Comparison of ENCODE assay signal across 12 cellular contexts in the genomic region with DNA sequence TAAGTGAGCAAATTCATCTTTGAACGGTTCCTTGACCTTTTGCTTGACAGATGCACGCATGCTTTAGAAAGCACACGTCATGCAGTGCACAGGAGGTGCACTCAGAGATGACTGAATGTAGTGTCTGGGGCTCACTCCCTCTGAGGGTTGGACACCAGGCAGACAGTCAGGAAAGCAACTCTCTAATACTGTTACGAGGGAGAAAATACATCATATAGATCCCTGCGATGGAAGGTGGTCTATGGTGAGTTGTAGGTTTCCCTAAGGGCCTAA. TPM values are rescaled to one million over a fixed set of nuclear protein-coding genes. Genes with fewer than 3 reads are reported as not detected.
A peak's percentile ranks its signal among the peaks of the same experiment; 100 is the strongest.
DNase-seq lines count a peak whose midpoint lies in the region; ATAC-seq, FAIRE-seq and TF ChIP-seq lines count a peak whose summit lies in the region.
"Had no signal": no experiment of that assay in that cellular context is flagged by ENCODE, and none has a peak within 500 bp of the region (broad histone marks: within the 10 kb centered on the region; RNA-seq: fewer than 3 reads in every experiment).

No MANE protein-coding gene starts in this region.

- H3K36me3 ChIP-seq in HepG2 (replicated peaks in 1 of 2; ENCODE audit: control insufficient read depth in 1 of 2, insufficient read depth in 2 of 2, low read length in 2 of 2), result no peaks in the 10 kb centered on the region
- H3K36me3 ChIP-seq in right lobe of liver, result no peaks in the 10 kb centered on the region
- H3K36me3 ChIP-seq in mesenchymal stem cell (ENCODE audit: control insufficient read depth in 1 of 2, insufficient read depth in 2 of 2, low read depth in 1 of 2, low read length in 2 of 2), result no peaks in the 10 kb centered on the region

- H2AFZ ChIP-seq in HepG2 (ENCODE audit: low read length) (no peak overlapping the region), mesenchymal stem cell (ENCODE audit: low read depth, low read length) (no peak overlapping the region)

- DNase-seq in HepG2 (ENCODE audit: low spot score) (no peak), right lobe of liver (no peak), mesenchymal stem cell (peak; percentile 78), NCI-H128 (lab: John Stamatoyannopoulos, UW; ENCODE audit: unreplicated experiment) (no peak), D721Med (ENCODE audit: insufficient read length, low spot score) (no peak), NCI-H748 treated with DMSO at 0.1 percent for 48 hours (lab: John Stamatoyannopoulos, UW) (no peak)
- no peak for DNase-seq in activated CD8-positive, alpha-beta T cell treated with anti-CD3 and anti-CD28 coated beads for 36 hours
- DNase-seq: caudate nucleus, mesendoderm, small intestine had no signal

- H4K20me1 ChIP-seq in HepG2 (ENCODE audit: insufficient read depth, low read length), result no peaks in the 10 kb centered on the region

- H3K9me3 Mint-ChIP-seq in activated CD8-positive, alpha-beta T cell treated with anti-CD3 and anti-CD28 coated beads for 36 hours, result peaks cover 3% of the 10 kb centered on the region

- H2AK5ac ChIP-seq in mesenchymal stem cell (ENCODE audit: low read length, severe bottlenecking), result no peak overlapping the region

- no peak overlapping the region for H3K18ac ChIP-seq in mesenchymal stem cell (ENCODE audit: low read depth in 1 of 2, low read length in 2 of 2)

- H3K4ac ChIP-seq in mesenchymal stem cell (ENCODE audit: low read depth in 1 of 2, low read length in 2 of 2), result no peak overlapping the region

- H4K91ac ChIP-seq in mesenchymal stem cell (ENCODE audit: low read length), result no peak overlapping the region

- H2BK15ac ChIP-seq in mesenchymal stem cell (ENCODE audit: low read depth, poor library complexity, severe bottlenecking), result no peak overlapping the region

- no peak for TF ChIP-seq EP300 in HepG2 (IDR thresholded peaks at IDR 0.05; ENCODE audit: low read depth in 2 of 2, low read length in 2 of 2)
- TF ChIP-seq EP300 in HepG2 (CRISPR knock-in tag; IDR thresholded peaks at IDR 0.05; ENCODE audit: borderline replicate concordance), result no peak

- peaks cover 85% of the 10 kb centered on the region for H3K4me1 Mint-ChIP-seq in activated CD8-positive, alpha-beta T cell treated with anti-CD3 and anti-CD28 coated beads for 36 hours (ENCODE audit: low read depth)

- no TSS peak for BruUV-seq in HepG2 (replicated peaks; lab: Mats Ljungman, UMichigan)

- peaks cover 54% of the 10 kb centered on the region for H3K36me3 Mint-ChIP-seq in activated CD8-positive, alpha-beta T cell treated with anti-CD3 and anti-CD28 coated beads for 36 hours (ENCODE audit: low read depth)

- WGBS in HepG2 (ENCODE audit: low lambda C conversion rate), result 32% methylated on average over 5 of the region's 5 CpGs
- 78% methylated on average over 5 of the region's 5 CpGs for WGBS in right lobe of liver (ENCODE audit: insufficient coverage, low coverage, low lambda C conversion rate, missing lambda C conversion rate)
- WGBS in mesenchymal stem cell, result 61% methylated on average over 5 of the region's 5 CpGs

- CTCF ChIA-PET in HepG2 (lab: Yijun Ruan, JAX; ENCODE audit: low intra/inter-chr PET ratio, low total read pairs), result no interaction called here
- CTCF ChIA-PET in activated CD8-positive, alpha-beta T cell treated with anti-CD3 and anti-CD28 coated beads for 36 hours (lab: Charles Lee), result interaction anchor here (1.3 to 2.0 kb wide), 3 partner anchors 13 to 43 kb away, joined by 5 to 7 read pairs (median 6); no protein-coding TSS in a partner anchor

- H3K27ac ChIP-seq in HepG2 (ENCODE audit: extremely low read length, insufficient read depth, low read length) (no peak overlapping the region), right lobe of liver (no peak overlapping the region), mesenchymal stem cell (ENCODE audit: low read length, poor library complexity, severe bottlenecking) (no peak overlapping the region)

- H3K4me2 ChIP-seq in HepG2 (ENCODE audit: low read depth, low read length) (no peak overlapping the region), mesenchymal stem cell (ENCODE audit: low read length, poor library complexity, severe bottlenecking) (no peak overlapping the region)

- no peaks in the 10 kb centered on the region for H3K79me1 ChIP-seq in mesenchymal stem cell (replicated peaks; ENCODE audit: low read length, poor library complexity, severe bottlenecking)

- in situ Hi-C loops in HepG2 (cut with HindIII; ENCODE audit: extremely low pct_ligation_motif_present, low pct_unique_long_range_greater_than_20kb), result no loop called here

- intact Hi-C loops in HepG2 (cut with micrococcal nuclease; ENCODE audit: unreplicated experiment) (loop anchor here (5.0 kb wide), 1 partner anchor 34 kb away; a partner anchor contains a TSS), right lobe of liver (cut with DNase I) (no loop called here)
- intact Hi-C loops in activated CD8-positive, alpha-beta T cell treated with anti-CD3 and anti-CD28 coated beads for 36 hours (cut with micrococcal nuclease), result loop anchor here (2.0 to 10.0 kb wide), 3 partner anchors 17 to 49 kb away; a partner anchor contains a TSS

- peaks cover 48% of the 10 kb centered on the region for H3K4me1 ChIP-seq in HepG2 (ENCODE audit: insufficient read depth, low read length)
- peaks cover 0 to 8% (median 0%) of the 10 kb centered on the region in 4 donors for H3K4me1 ChIP-seq in right lobe of liver
- H3K4me1 ChIP-seq in mesenchymal stem cell (ENCODE audit: control insufficient read depth, insufficient read depth, low read depth, low read length), result peaks cover 9% of the 10 kb centered on the region

- peak overlapping the region; percentile 98 for H3K27ac Mint-ChIP-seq in activated CD8-positive, alpha-beta T cell treated with anti-CD3 and anti-CD28 coated beads for 36 hours

- H3K27me3 ChIP-seq in HepG2 (ENCODE audit: control insufficient read depth in 1 of 2, insufficient read depth in 2 of 2, low read length in 2 of 2) (peaks cover 3 to 14% of the 10 kb centered on the region in 2 experiments; a peak in 2 of 5 replicates), right lobe of liver (no peaks in the 10 kb centered on the region), mesenchymal stem cell (ENCODE audit: control insufficient read depth in 1 of 2, insufficient read depth in 1 of 2, low read length in 2 of 2) (peaks cover 0 to 34% of the 10 kb centered on the region in 2 experiments)

- no peak overlapping the region for H3K14ac ChIP-seq in mesenchymal stem cell (ENCODE audit: low read length in 2 of 2)

- TF ChIP-seq POLR2A in HepG2 (IDR thresholded peaks at IDR 0.05; ENCODE audit: insufficient read depth in 1 of 2, low read depth in 2 of 2, low read length in 2 of 2) (no peak), right lobe of liver (IDR thresholded peaks at IDR 0.05) (no peak)

- no peaks in the 10 kb centered on the region for H3K27me3 Mint-ChIP-seq in activated CD8-positive, alpha-beta T cell treated with anti-CD3 and anti-CD28 coated beads for 36 hours

- no peak for TF ChIP-seq RAD21 in HepG2 (CRISPR knock-in tag; IDR thresholded peaks at IDR 0.05)

- H2BK120ac ChIP-seq in mesenchymal stem cell (ENCODE audit: low read depth, low read length), result no peak overlapping the region

- no peak overlapping the region for H3K4me3 ChIP-seq in HepG2 (replicated peaks in 1 of 3; ENCODE audit: insufficient read depth in 1 of 3, low read depth in 2 of 3, low read length in 3 of 3)
- no peak overlapping the region for H3K4me3 ChIP-seq in right lobe of liver
- H3K4me3 ChIP-seq in mesenchymal stem cell (ENCODE audit: insufficient read depth in 1 of 2, low read depth in 1 of 2, low read length in 2 of 2), result no peak overlapping the region

- H3K9ac ChIP-seq in HepG2 (ENCODE audit: insufficient read depth, low read depth, low read length) (no peak overlapping the region), mesenchymal stem cell (ENCODE audit: low read length) (no peak overlapping the region)

- H2BK5ac ChIP-seq in mesenchymal stem cell (ENCODE audit: low read depth, low read length, poor library complexity, severe bottlenecking), result no peak overlapping the region

- H4K8ac ChIP-seq in mesenchymal stem cell (ENCODE audit: low read length), result no peak overlapping the region

- H2BK12ac ChIP-seq in mesenchymal stem cell (ENCODE audit: low read length in 2 of 2), result no peak overlapping the region

- H3K79me2 ChIP-seq in HepG2 (ENCODE audit: insufficient read depth, low read length), result no peaks in the 10 kb centered on the region

- H3K4me3 Mint-ChIP-seq in activated CD8-positive, alpha-beta T cell treated with anti-CD3 and anti-CD28 coated beads for 36 hours, result peak overlapping the region; percentile 79

- no peak overlapping the region for H3K23ac ChIP-seq in mesenchymal stem cell (ENCODE audit: low read length in 2 of 2)

- TF ChIP-seq CTCF in HepG2 (CRISPR knock-in tag; IDR thresholded peaks at IDR 0.05), result no peak
- TF ChIP-seq CTCF in right lobe of liver (IDR thresholded peaks at IDR 0.05), result no peak
- no peak for TF ChIP-seq CTCF in activated CD8-positive, alpha-beta T cell treated with anti-CD3 and anti-CD28 coated beads for 36 hours (IDR thresholded peaks at IDR 0.05)
- no peak for TF ChIP-seq CTCF in D721Med (IDR thresholded peaks at IDR 0.05; ENCODE audit: insufficient read depth, missing control alignments)

- FAIRE-seq in HepG2 (lab: Jason Lieb, UNC), result no peak
- FAIRE-seq in D721Med (lab: Jason Lieb, UNC), result no peak
- FAIRE-seq: small intestine had no signal

- POLR2A ChIA-PET in HepG2 (lab: Yijun Ruan, JAX), result no interaction called here
- POLR2A ChIA-PET in activated CD8-positive, alpha-beta T cell treated with anti-CD3 and anti-CD28 coated beads for 36 hours (lab: Charles Lee), result interaction anchor here (0.9 to 67.1 kb wide), 5 partner anchors 1 to 278 kb away, joined by 3 to 2439 read pairs (median 31); a partner anchor contains a TSS

- H3K9me3 ChIP-seq in HepG2 (ENCODE audit: low read length), result no peaks in the 10 kb centered on the region
- H3K9me3 ChIP-seq in right lobe of liver, result no peaks in the 10 kb centered on the region
- H3K9me3 ChIP-seq in mesenchymal stem cell (ENCODE audit: control insufficient read depth, low read length), result no peaks in the 10 kb centered on the region

- ATAC-seq in HepG2 (peak; percentile 15; the same call in 2 of the 3 replicates), right lobe of liver (no peak), GM19463 (IDR thresholded peaks at IDR 0.05; ENCODE audit: unreplicated experiment) (no peak)
- ATAC-seq in activated CD8-positive, alpha-beta T cell treated with anti-CD3 and anti-CD28 coated beads for 36 hours, result peak; percentile 4
- ATAC-seq: Panc1 had no signal

RNA-seq across cellular contexts. Expression of a gene that starts 16.5 kb away (rescaled TPM):
- total RNA-seq in HepG2 (2016; rRNA removed; fragmentation: Illumina TruSeq; extraction: Trizol), result 38.9 and 41.3 TPM in 2 replicates
- 37.4 and 48.9 TPM in 2 replicates for total RNA-seq in HepG2 (2016; cell fraction: cytosol; rRNA removed; fragmentation: Illumina TruSeq; extraction: Trizol; ENCODE audit: low read depth)
- 37.1 and 41.5 TPM in 2 replicates for total RNA-seq in HepG2 (2016; cell fraction: insoluble cytoplasmic fraction; rRNA removed; fragmentation: Illumina TruSeq; extraction: Trizol)
- total RNA-seq in HepG2 (2016; cell fraction: membrane; rRNA removed; fragmentation: Illumina TruSeq; extraction: Trizol), result 43.2 and 56.9 TPM in 2 replicates
- total RNA-seq in HepG2 (2016; cell fraction: nucleus; rRNA removed; fragmentation: Illumina TruSeq; extraction: Trizol), result 34.7 and 40.7 TPM in 2 replicates
- 25.5 and 29.7 TPM in 2 replicates for polyA plus RNA-seq in HepG2 (2011; rRNA removed)
- polyA plus RNA-seq in HepG2 (2011; cell fraction: cytosol; rRNA removed), result 20.2 and 33.0 TPM in 2 replicates
- polyA plus RNA-seq in HepG2 (2011; cell fraction: nucleus; rRNA removed), result 61.0 and 76.3 TPM in 2 replicates
- 20.3 and 24.3 TPM in 2 replicates for polyA plus RNA-seq in HepG2 (2012)
- 79.2 and 107 TPM in 2 replicates for polyA plus RNA-seq in HepG2 (2016; cell fraction: cytosol; fragmentation: Illumina TruSeq; extraction: Trizol; ENCODE audit: low read depth)
- polyA plus RNA-seq in HepG2 (2016; cell fraction: insoluble cytoplasmic fraction; fragmentation: Illumina TruSeq; extraction: Trizol; ENCODE audit: low read depth), result 42.2 and 45.3 TPM in 2 replicates
- 66.8 and 74.2 TPM in 2 replicates for polyA plus RNA-seq in HepG2 (2016; cell fraction: membrane; fragmentation: Illumina TruSeq; extraction: Trizol; ENCODE audit: low read depth)
- 60.4 and 66.8 TPM in 2 replicates for polyA plus RNA-seq in HepG2 (2016; cell fraction: nucleus; fragmentation: Illumina TruSeq; extraction: Trizol; ENCODE audit: insufficient read depth, low read depth)
- polyA minus RNA-seq in HepG2 (2011; rRNA and poly(A)+ RNA removed; ENCODE audit: low replicate concordance), result 67.2 and 159 TPM in 2 replicates
- polyA minus RNA-seq in HepG2 (2011; cell fraction: cytosol; rRNA and poly(A)+ RNA removed), result 15.8 and 17.7 TPM in 2 replicates
- 34.7 and 42.2 TPM in 2 replicates for polyA minus RNA-seq in HepG2 (2011; cell fraction: nucleus; rRNA and poly(A)+ RNA removed)
- 1 to 10 TPM; 2.2 to 8.0 (median 5.2) TPM for total RNA-seq in right lobe of liver
- 100 to 1,000 TPM; 210 to 216 TPM for total RNA-seq in activated CD8-positive, alpha-beta T cell treated with anti-CD3 and anti-CD28 coated beads for 36 hours
- 16.7 TPM for polyA plus RNA-seq in mesenchymal stem cell (2013, experiment 1 of 2)
- polyA plus RNA-seq in mesenchymal stem cell (2013, experiment 2 of 2), result 15.1 TPM

RNA-seq across cellular contexts. Expression of a gene that starts 33.1 kb away (rescaled TPM):
- total RNA-seq in HepG2 (2016; rRNA removed; fragmentation: Illumina TruSeq; extraction: Trizol) (0.11 and 0.44 TPM in 2 replicates), right lobe of liver (1 to 10 TPM in 5 of 6 experiments, under 1 TPM in 1; 0.99 to 2.5 (median 2.1) TPM)
- 0.09 and 0.10 TPM in 2 replicates for total RNA-seq in HepG2 (2016; cell fraction: cytosol; rRNA removed; fragmentation: Illumina TruSeq; extraction: Trizol; ENCODE audit: low read depth)
- total RNA-seq in HepG2 (2016; cell fraction: insoluble cytoplasmic fraction; rRNA removed; fragmentation: Illumina TruSeq; extraction: Trizol), result 0.25 and 0.39 TPM in 2 replicates
- 0.09 and 0.21 TPM in 2 replicates for total RNA-seq in HepG2 (2016; cell fraction: membrane; rRNA removed; fragmentation: Illumina TruSeq; extraction: Trizol)
- total RNA-seq in HepG2 (2016; cell fraction: nucleus; rRNA removed; fragmentation: Illumina TruSeq; extraction: Trizol), result 0.75 and 0.87 TPM in 2 replicates
- 1.0 and 1.8 TPM in 2 replicates for polyA plus RNA-seq in HepG2 (2011; rRNA removed)
- polyA plus RNA-seq in HepG2 (2011; cell fraction: cytosol; rRNA removed), result 0.48 and 0.60 TPM in 2 replicates
- 5.5 and 7.6 TPM in 2 replicates for polyA plus RNA-seq in HepG2 (2011; cell fraction: nucleus; rRNA removed)
- polyA plus RNA-seq in HepG2 (2012), result 0.59 and 0.96 TPM in 2 replicates
- 0.07 and 0.10 TPM in 2 replicates for polyA plus RNA-seq in HepG2 (2016; cell fraction: cytosol; fragmentation: Illumina TruSeq; extraction: Trizol; ENCODE audit: low read depth)
- polyA plus RNA-seq in HepG2 (2016; cell fraction: insoluble cytoplasmic fraction; fragmentation: Illumina TruSeq; extraction: Trizol; ENCODE audit: low read depth), result 0.19 and 0.26 TPM in 2 replicates
- 0.09 and 0.19 TPM in 2 replicates for polyA plus RNA-seq in HepG2 (2016; cell fraction: membrane; fragmentation: Illumina TruSeq; extraction: Trizol; ENCODE audit: low read depth)
- polyA plus RNA-seq in HepG2 (2016; cell fraction: nucleus; fragmentation: Illumina TruSeq; extraction: Trizol; ENCODE audit: insufficient read depth, low read depth), result 2.2 TPM in 2 replicates
- 0.91 and 1.4 TPM in 2 replicates for polyA minus RNA-seq in HepG2 (2011; rRNA and poly(A)+ RNA removed; ENCODE audit: low replicate concordance)
- polyA minus RNA-seq in HepG2 (2011; cell fraction: cytosol; rRNA and poly(A)+ RNA removed), result 0.09 and 0.20 TPM in 2 replicates
- polyA minus RNA-seq in HepG2 (2011; cell fraction: nucleus; rRNA and poly(A)+ RNA removed), result 3.5 and 3.7 TPM in 2 replicates
- total RNA-seq in activated CD8-positive, alpha-beta T cell treated with anti-CD3 and anti-CD28 coated beads for 36 hours, result 100 to 1,000 TPM; 147 to 150 TPM
- 0.65 TPM for polyA plus RNA-seq in mesenchymal stem cell (2013, experiment 1 of 2)
- polyA plus RNA-seq in mesenchymal stem cell (2013, experiment 2 of 2), result 0.68 TPM

RNA-seq across cellular contexts. Expression of a gene that starts 50.8 kb away (rescaled TPM):
- total RNA-seq in HepG2 (2016; rRNA removed; fragmentation: Illumina TruSeq; extraction: Trizol) (18.1 and 32.6 TPM in 2 replicates), right lobe of liver (10 to 100 TPM; 14.1 to 29.2 (median 21.5) TPM)
- total RNA-seq in HepG2 (2016; cell fraction: cytosol; rRNA removed; fragmentation: Illumina TruSeq; extraction: Trizol; ENCODE audit: low read depth), result 4.5 and 4.8 TPM in 2 replicates
- total RNA-seq in HepG2 (2016; cell fraction: insoluble cytoplasmic fraction; rRNA removed; fragmentation: Illumina TruSeq; extraction: Trizol), result 18.2 and 34.4 TPM in 2 replicates
- total RNA-seq in HepG2 (2016; cell fraction: membrane; rRNA removed; fragmentation: Illumina TruSeq; extraction: Trizol), result 10.6 and 10.9 TPM in 2 replicates
- 12.4 and 13.6 TPM in 2 replicates for total RNA-seq in HepG2 (2016; cell fraction: nucleus; rRNA removed; fragmentation: Illumina TruSeq; extraction: Trizol)
- 10.6 and 12.7 TPM in 2 replicates for polyA plus RNA-seq in HepG2 (2011; rRNA removed)
- 5.4 and 8.9 TPM in 2 replicates for polyA plus RNA-seq in HepG2 (2011; cell fraction: cytosol; rRNA removed)
- 3.1 and 5.2 TPM in 2 replicates for polyA plus RNA-seq in HepG2 (2011; cell fraction: nucleus; rRNA removed)
- 9.2 and 10.8 TPM in 2 replicates for polyA plus RNA-seq in HepG2 (2012)
- polyA plus RNA-seq in HepG2 (2016; cell fraction: cytosol; fragmentation: Illumina TruSeq; extraction: Trizol; ENCODE audit: low read depth), result 1.4 and 1.6 TPM in 2 replicates
- polyA plus RNA-seq in HepG2 (2016; cell fraction: insoluble cytoplasmic fraction; fragmentation: Illumina TruSeq; extraction: Trizol; ENCODE audit: low read depth), result 28.5 and 31.9 TPM in 2 replicates
- polyA plus RNA-seq in HepG2 (2016; cell fraction: membrane; fragmentation: Illumina TruSeq; extraction: Trizol; ENCODE audit: low read depth), result 5.5 and 6.3 TPM in 2 replicates
- polyA plus RNA-seq in HepG2 (2016; cell fraction: nucleus; fragmentation: Illumina TruSeq; extraction: Trizol; ENCODE audit: insufficient read depth, low read depth), result 15.3 and 18.2 TPM in 2 replicates
- 11.4 and 32.6 TPM in 2 replicates for polyA minus RNA-seq in HepG2 (2011; rRNA and poly(A)+ RNA removed; ENCODE audit: low replicate concordance)
- 10.7 and 13.2 TPM in 2 replicates for polyA minus RNA-seq in HepG2 (2011; cell fraction: cytosol; rRNA and poly(A)+ RNA removed)
- 14.9 and 16.2 TPM in 2 replicates for polyA minus RNA-seq in HepG2 (2011; cell fraction: nucleus; rRNA and poly(A)+ RNA removed)
- 10 to 100 TPM; 52.3 to 55.3 TPM for total RNA-seq in activated CD8-positive, alpha-beta T cell treated with anti-CD3 and anti-CD28 coated beads for 36 hours
- polyA plus RNA-seq in mesenchymal stem cell (2013, experiment 1 of 2), result 28.5 TPM
- polyA plus RNA-seq in mesenchymal stem cell (2013, experiment 2 of 2), result 28.7 TPM

Comparison
In these comparisons a context has a peak if more than half of its experiments do, and no peak if none do; other contexts are left out.
1. ATAC-seq: peak in HepG2 (single experiment) and activated CD8-positive, alpha-beta T cell treated with anti-CD3 and anti-CD28 coated beads for 36 hours (single experiment); none in right lobe of liver (0 of 4) and GM19463 (single experiment).
2. intact Hi-C loops: an anchor here in HepG2 (5.0 kb wide) and activated CD8-positive, alpha-beta T cell treated with anti-CD3 and anti-CD28 coated beads for 36 hours (2.0 to 10.0 kb wide); none called in right lobe of liver.
3. RNA of a gene that starts 33.1 kb away (total RNA-seq): 147 to 150 TPM in activated CD8-positive, alpha-beta T cell treated with anti-CD3 and anti-CD28 coated beads for 36 hours; 0.99 to 2.5 TPM in right lobe of liver and 0.09 to 0.87 TPM in HepG2; every median in the first group is over 10 times any median in the second.